30 cellular contexts compared by ENCODE assay signal in genomic region chrX:126141014-126141413, GRCh38. TPM values are rescaled to one million over a fixed set of nuclear protein-coding genes. Genes with fewer than 3 reads are reported as not detected.
"Had no signal": no experiment of that assay in that cellular context is flagged by ENCODE, and none has a peak within 500 bp of the region (broad histone marks: within the 10 kb centered on the region; RNA-seq: fewer than 3 reads in every experiment).

No MANE protein-coding gene starts in this region.

- H3K27ac ChIP-seq: brain microvascular endothelial cell, ovary, right lobe of liver, testis, uterus had no signal

- H3K4me1 Mint-ChIP-seq: immature natural killer cell, mesothelial cell of epicardium, naive B cell, nephron progenitor cell, T-helper 17 cell had no signal

- H3K9me3 ChIP-seq: ovary, right lobe of liver, testis, uterus had no signal

- H3K4me1 ChIP-seq: right lobe of liver, testis, uterus had no signal

- H3K36me3 Mint-ChIP-seq: activated naive CD8-positive, alpha-beta T cell; immature natural killer cell; mesothelial cell of epicardium; naive B cell had no signal

- H3K4me3 Mint-ChIP-seq: activated naive CD8-positive, alpha-beta T cell; immature natural killer cell; mesothelial cell of epicardium; naive B cell; nephron progenitor cell; T-helper 17 cell had no signal

- H3K27me3 ChIP-seq: brain microvascular endothelial cell, ovary, right lobe of liver, testis, uterus had no signal

- H3K27ac Mint-ChIP-seq: activated naive CD8-positive, alpha-beta T cell; immature natural killer cell; mesothelial cell of epicardium; naive B cell; nephron progenitor cell; progenitor cell of endocrine pancreas; T-helper 17 cell had no signal

- H3K4me3 ChIP-seq: ovary, right lobe of liver, testis, uterus had no signal

- H3K27me3 Mint-ChIP-seq: activated naive CD8-positive, alpha-beta T cell; naive B cell; progenitor cell of endocrine pancreas; T-helper 17 cell had no signal

- ATAC-seq: esophagus mucosa; left colon; right lobe of liver; stimulated activated naive CD8-positive, alpha-beta T cell treated with anti-CD3 and anti-CD28 coated beads, Interleukin-15, Interleukin-2, amounts not matched to agents 100 U/mL and 50 U/mL, for 24 hours; T-helper 17 cell had no signal

- DNase-seq: activated effector memory CD4-positive, alpha-beta T cell treated with Interleukin-2 at 50 U/mL for 16 hours; activated naive CD4-positive, alpha-beta T cell treated with Interleukin-2 at 50 U/mL for 16 hours; activated T-cell treated with anti-CD3 and anti-CD28 coated beads for 4 hours; aorta; brain microvascular endothelial cell; caudate nucleus; foreskin fibroblast; head of caudate nucleus; hippocampal formation; immature natural killer cell; kidney; left colon; mammary epithelial cell; naive B cell; nephron progenitor cell; ovary; right lobe of liver; stimulated activated CD4-positive, alpha-beta T cell treated with anti-CD3 and anti-CD28 coated beads, Interleukin-4, amount 100 ng/mL, for 1 hour; stimulated activated naive CD8-positive, alpha-beta T cell treated with anti-CD3 and anti-CD28 coated beads, Interleukin-15, Interleukin-2, amounts not matched to agents 100 U/mL and 50 U/mL, for 24 hours; T-helper 17 cell; T1000; testis; trophoblast cell; uterus had no signal

- H3K36me3 ChIP-seq: brain microvascular endothelial cell, ovary, right lobe of liver, uterus had no signal

RNA-seq across cellular contexts. Expression of gene DCAF12L2, which starts 25.1 kb away (rescaled TPM):
- total RNA-seq: chondrocyte, esophagus mucosa, liver, mammary epithelial cell, right lobe of liver, T-helper 17 cell had no signal
